Comparison of ENCODE assay signal across 7 cellular contexts in the genomic region with DNA sequence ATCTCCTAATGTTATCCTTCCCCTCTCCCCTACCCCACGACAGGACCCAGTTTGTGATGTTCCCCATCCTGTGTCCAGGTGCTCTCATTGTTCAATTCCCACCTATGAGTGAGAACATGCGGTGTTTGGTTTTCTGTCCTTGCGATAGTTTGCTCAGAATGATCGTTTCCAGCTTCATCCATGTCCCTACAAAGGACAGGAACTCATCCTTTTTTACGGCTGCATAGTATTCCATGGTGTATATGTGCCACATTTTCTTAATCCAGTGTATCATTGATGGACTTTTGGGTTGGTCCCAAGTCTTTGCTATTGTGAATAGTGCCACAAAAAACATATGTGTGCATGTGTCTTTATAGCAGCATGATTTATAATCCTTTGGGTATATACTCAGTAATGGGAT. TPM values are rescaled to one million over a fixed set of nuclear protein-coding genes. Genes with fewer than 3 reads are reported as not detected.
"Had no signal": no experiment of that assay in that cellular context is flagged by ENCODE, and none has a peak within 500 bp of the region (broad histone marks: within the 10 kb centered on the region; RNA-seq: fewer than 3 reads in every experiment).

No MANE protein-coding gene starts in this region.

RNA-seq across cellular contexts. Expression of gene LRP2, which starts 54.0 kb away (rescaled TPM):
- total RNA-seq: PC-3, PC-9, Peyer's patch, Right ventricle myocardium superior, RPMI7951, SJCRH30 had no signal
- polyA plus RNA-seq: SK-N-SH had no signal
